1 cellular context compared by ENCODE assay signal in genomic region chr15:72784233-72784876, GRCh38.
TF ChIP-seq lines count a peak whose summit lies in the region.

No MANE protein-coding gene starts in this region.

TF ChIP-seq in HEK293, 187 proteins besides CTCF, POLR2A, EP300 and RAD21 (continued from another document):
- TF ChIP-seq ZNF518A (tag by site-specific recombination; conservative IDR thresholded peaks at IDR 0.05; ENCODE audit: low read depth): 0 out of 2 replicates have a peak, but pooled peaks have one; percentile 18
- no peak for TF ChIP-seq ZFP41 (tag by site-specific recombination; IDR thresholded peaks at IDR 0.05; ENCODE audit: borderline replicate concordance)
- TF ChIP-seq ZNF530 (tag by site-specific recombination; IDR thresholded peaks at IDR 0.05; ENCODE audit: low read depth): no peak
- TF ChIP-seq ZBTB26 (tag by site-specific recombination; optimal IDR thresholded peaks at IDR 0.05): no peak
- 0 out of 2 replicates have a peak, but pooled peaks have one; percentile 25 for TF ChIP-seq TRIM28 (IDR thresholded peaks at IDR 0.05; ENCODE audit: borderline replicate concordance, low read length)
- peak; percentile 17; the same call in 1 of the 2 replicates for TF ChIP-seq TSHZ1 (tag by site-specific recombination; IDR thresholded peaks at IDR 0.05; ENCODE audit: borderline replicate concordance)
- TF ChIP-seq ZNF202 (tag by site-specific recombination; IDR thresholded peaks at IDR 0.05; ENCODE audit: borderline replicate concordance): no peak
